In genomic region chr16:28101533-28101890, GRCh38 we compare ENCODE assay signal across 23 cellular contexts. TPM values are rescaled to one million over a fixed set of nuclear protein-coding genes. Genes with fewer than 3 reads are reported as not detected.
DNase-seq lines count a peak whose midpoint lies in the region; ATAC-seq, FAIRE-seq and TF ChIP-seq lines count a peak whose summit lies in the region.
"Had no signal": no experiment of that assay in that cellular context is flagged by ENCODE, and none has a peak within 500 bp of the region (broad histone marks: within the 10 kb centered on the region; RNA-seq: fewer than 3 reads in every experiment).

No MANE protein-coding gene starts in this region.

- no peak overlapping the region for H3K4me3 ChIP-seq in upper lobe of right lung
- H3K4me3 ChIP-seq: BLaER1 treated with 17β-estradiol and CSF1 and Interleukin-3, amounts not matched to agents 10 nM and 100 nM; GM23338 had no signal

- intact Hi-C loops in upper lobe of right lung (cut with DNase I), result no loop called here

- H3K27ac ChIP-seq in upper lobe of right lung, result no peak overlapping the region
- H3K27ac ChIP-seq: BLaER1 treated with 17β-estradiol and CSF1 and Interleukin-3, amounts not matched to agents 10 nM and 100 nM; HL-60 had no signal

- H3K4me1 ChIP-seq in upper lobe of right lung, result no peaks in the 10 kb centered on the region
- H3K4me1 ChIP-seq: BLaER1 treated with 17β-estradiol and CSF1 and Interleukin-3, amounts not matched to agents 10 nM and 100 nM; Caco-2 had no signal

- no peaks in the 10 kb centered on the region for H3K27me3 ChIP-seq in upper lobe of right lung
- H3K27me3 ChIP-seq: BLaER1 treated with 17β-estradiol and CSF1 and Interleukin-3, amounts not matched to agents 10 nM and 100 nM had no signal

- H3K4me1 Mint-ChIP-seq in activated naive CD8-positive, alpha-beta T cell treated with anti-CD3 and anti-CD28 coated beads, Interleukin-2, amount 10 ng/mL, durations not matched to agents 7 days and 5 days, result peaks cover 2% of the 10 kb centered on the region
- no peaks in the 10 kb centered on the region for H3K4me1 Mint-ChIP-seq in activated naive CD8-positive, alpha-beta T cell treated with anti-CD3 and anti-CD28 coated beads for 36 hours
- no peaks in the 10 kb centered on the region for H3K4me1 Mint-ChIP-seq in chondrocyte (ENCODE audit: low read depth)
- H3K4me1 Mint-ChIP-seq: B cell, GM23338 had no signal

- no peaks in the 10 kb centered on the region for H3K9me3 Mint-ChIP-seq in activated naive CD8-positive, alpha-beta T cell treated with anti-CD3 and anti-CD28 coated beads, Interleukin-2, amount 10 ng/mL, durations not matched to agents 7 days and 5 days
- no peaks in the 10 kb centered on the region for H3K9me3 Mint-ChIP-seq in activated naive CD8-positive, alpha-beta T cell treated with anti-CD3 and anti-CD28 coated beads for 36 hours
- no peaks in the 10 kb centered on the region for H3K9me3 Mint-ChIP-seq in chondrocyte (ENCODE audit: low read depth)
- H3K9me3 Mint-ChIP-seq: GM23338, HFFc6 had no signal

- H3K27me3 Mint-ChIP-seq in activated naive CD8-positive, alpha-beta T cell treated with anti-CD3 and anti-CD28 coated beads, Interleukin-2, amount 10 ng/mL, durations not matched to agents 7 days and 5 days, result no peaks in the 10 kb centered on the region
- H3K27me3 Mint-ChIP-seq in activated naive CD8-positive, alpha-beta T cell treated with anti-CD3 and anti-CD28 coated beads for 36 hours, result no peaks in the 10 kb centered on the region
- no peaks in the 10 kb centered on the region for H3K27me3 Mint-ChIP-seq in chondrocyte (ENCODE audit: low read depth)
- H3K27me3 Mint-ChIP-seq: B cell; CD4-positive, CD25-positive, alpha-beta regulatory T cell had no signal

- ATAC-seq in activated naive CD8-positive, alpha-beta T cell treated with anti-CD3 and anti-CD28 coated beads, Interleukin-2, amount 10 ng/mL, durations not matched to agents 7 days and 5 days (ENCODE audit: low read depth), result no peak
- no peak for ATAC-seq in upper lobe of right lung
- ATAC-seq: GM23338, HCT116 had no signal

- peak; percentile 18 for DNase-seq in activated naive CD8-positive, alpha-beta T cell treated with anti-CD3 and anti-CD28 coated beads, Interleukin-2, amount 10 ng/mL, durations not matched to agents 7 days and 5 days
- no peak for DNase-seq in activated naive CD8-positive, alpha-beta T cell treated with anti-CD3 and anti-CD28 coated beads for 36 hours
- DNase-seq in chondrocyte (ENCODE audit: low spot score) (peak; percentile 56), mesenteric fat pad (ENCODE audit: low spot score) (peak; percentile 47), upper lobe of right lung (peak; percentile 20), RCC 7860 (ENCODE audit: low spot score) (no peak), RKO (ENCODE audit: low spot score) (no peak), NCI-H187 treated with DMSO at 0.1 percent for 48 hours (lab: John Stamatoyannopoulos, UW) (no peak)
- DNase-seq: Caco-2; CD4-positive, CD25-positive, alpha-beta regulatory T cell; DMS153; DMS79; GDM1; HFFc6 had no signal

- POLR2A ChIA-PET in activated naive CD8-positive, alpha-beta T cell treated with anti-CD3 and anti-CD28 coated beads, Interleukin-2, amount 10 ng/mL, durations not matched to agents 7 days and 5 days (lab: Charles Lee), result no interaction called here

- TF ChIP-seq CTCF in chondrocyte (IDR thresholded peaks at IDR 0.05) (no peak), upper lobe of right lung (IDR thresholded peaks at IDR 0.05) (no peak)

- H3K36me3 ChIP-seq in upper lobe of right lung, result peaks cover 89% of the 10 kb centered on the region

- H3K27ac Mint-ChIP-seq in activated naive CD8-positive, alpha-beta T cell treated with anti-CD3 and anti-CD28 coated beads, Interleukin-2, amount 10 ng/mL, durations not matched to agents 7 days and 5 days, result no peak overlapping the region
- H3K27ac Mint-ChIP-seq in activated naive CD8-positive, alpha-beta T cell treated with anti-CD3 and anti-CD28 coated beads for 36 hours, result no peak overlapping the region
- H3K27ac Mint-ChIP-seq in chondrocyte (ENCODE audit: unreplicated experiment), result no peak overlapping the region
- H3K27ac Mint-ChIP-seq: B cell; CD4-positive, CD25-positive, alpha-beta regulatory T cell; GM23338; HFFc6 had no signal

- no peaks in the 10 kb centered on the region for H3K9me3 ChIP-seq in upper lobe of right lung
- H3K9me3 ChIP-seq: BLaER1 treated with 17β-estradiol and CSF1 and Interleukin-3, amounts not matched to agents 10 nM and 100 nM; Caco-2 had no signal

- peaks cover 33% of the 10 kb centered on the region for H3K36me3 Mint-ChIP-seq in activated naive CD8-positive, alpha-beta T cell treated with anti-CD3 and anti-CD28 coated beads, Interleukin-2, amount 10 ng/mL, durations not matched to agents 7 days and 5 days
- peaks cover 41% of the 10 kb centered on the region for H3K36me3 Mint-ChIP-seq in activated naive CD8-positive, alpha-beta T cell treated with anti-CD3 and anti-CD28 coated beads for 36 hours
- peaks cover 59% of the 10 kb centered on the region for H3K36me3 Mint-ChIP-seq in chondrocyte (ENCODE audit: low read depth)

- no peak for FAIRE-seq in RCC 7860 (lab: Jason Lieb, UNC)
- FAIRE-seq: H54 had no signal

- H3K4me3 Mint-ChIP-seq in activated naive CD8-positive, alpha-beta T cell treated with anti-CD3 and anti-CD28 coated beads, Interleukin-2, amount 10 ng/mL, durations not matched to agents 7 days and 5 days, result no peak overlapping the region
- no peak overlapping the region for H3K4me3 Mint-ChIP-seq in activated naive CD8-positive, alpha-beta T cell treated with anti-CD3 and anti-CD28 coated beads for 36 hours
- H3K4me3 Mint-ChIP-seq in chondrocyte (ENCODE audit: unreplicated experiment), result no peak overlapping the region
- H3K4me3 Mint-ChIP-seq: B cell, GM23338, HFFc6 had no signal

RNA-seq across cellular contexts. Expression of gene GSG1L, which starts 38.0 kb away (rescaled TPM):
- total RNA-seq in activated naive CD8-positive, alpha-beta T cell treated with anti-CD3 and anti-CD28 coated beads, Interleukin-2, amount 10 ng/mL, durations not matched to agents 7 days and 5 days, result not detected
- not detected for total RNA-seq in activated naive CD8-positive, alpha-beta T cell treated with anti-CD3 and anti-CD28 coated beads for 36 hours
- total RNA-seq in chondrocyte (0.23 TPM in 1 of 3 replicates, not detected in the others), mesenteric fat pad (not detected), upper lobe of right lung (1.6 TPM)
- total RNA-seq: A172; B cell; Caco-2; CD4-positive, CD25-positive, alpha-beta regulatory T cell; Daoy; HFFc6; HT1080 had no signal

Comparison
In these comparisons a context has a peak if more than half of its experiments do, and no peak if none do; other contexts are left out.
1. DNase-seq: peak in activated naive CD8-positive, alpha-beta T cell treated with anti-CD3 and anti-CD28 coated beads, Interleukin-2, amount 10 ng/mL, durations not matched to agents 7 days and 5 days (single experiment), chondrocyte (single experiment), mesenteric fat pad (single experiment) and upper lobe of right lung (single experiment); none in activated naive CD8-positive, alpha-beta T cell treated with anti-CD3 and anti-CD28 coated beads for 36 hours (single experiment), RCC 7860 (single experiment), RKO (single experiment) and NCI-H187 treated with DMSO at 0.1 percent for 48 hours (single experiment).